In the genomic region with DNA sequence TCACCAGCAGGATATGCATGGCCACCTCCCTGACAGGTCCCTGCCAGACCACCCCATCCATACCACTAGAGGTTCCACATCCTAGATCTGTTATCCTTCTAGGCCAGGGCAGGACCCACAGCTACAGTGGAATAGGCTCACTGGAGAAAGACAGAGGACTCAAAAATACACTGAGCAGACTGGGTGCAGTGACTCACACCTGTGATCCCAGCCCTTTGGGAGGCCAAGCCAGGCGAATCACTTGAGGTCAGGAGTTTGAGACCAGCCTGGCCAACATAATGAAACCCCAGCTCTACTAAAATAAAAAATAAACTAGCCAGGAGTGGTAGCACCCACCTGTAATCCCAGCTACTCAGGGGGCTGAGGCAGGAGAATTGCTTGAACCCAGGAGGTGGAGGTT, we compare ENCODE assay signal across 1 cellular context.
TF ChIP-seq lines count a peak whose summit lies in the region.

No MANE protein-coding gene starts in this region.

TF ChIP-seq in A549, 52 proteins besides CTCF, POLR2A, EP300 and RAD21:
- no peak for TF ChIP-seq ESRRA (IDR thresholded peaks at IDR 0.05; ENCODE audit: borderline replicate concordance, low read length)
- TF ChIP-seq MAFK (IDR thresholded peaks at IDR 0.05; ENCODE audit: partially characterized antibody) = no peak
- no peak for TF ChIP-seq ZSCAN20 (CRISPR knock-in tag; IDR thresholded peaks at IDR 0.05)
- TF ChIP-seq HDAC2 (IDR thresholded peaks at IDR 0.05) = no peak
- no peak for TF ChIP-seq BHLHE40 (IDR thresholded peaks at IDR 0.05; ENCODE audit: low read depth, low read length)
- TF ChIP-seq PHF8 (IDR thresholded peaks at IDR 0.05; ENCODE audit: borderline replicate concordance, low read depth) = no peak
- TF ChIP-seq RFX5 (IDR thresholded peaks at IDR 0.05) = no peak
- TF ChIP-seq, protein P1, sequence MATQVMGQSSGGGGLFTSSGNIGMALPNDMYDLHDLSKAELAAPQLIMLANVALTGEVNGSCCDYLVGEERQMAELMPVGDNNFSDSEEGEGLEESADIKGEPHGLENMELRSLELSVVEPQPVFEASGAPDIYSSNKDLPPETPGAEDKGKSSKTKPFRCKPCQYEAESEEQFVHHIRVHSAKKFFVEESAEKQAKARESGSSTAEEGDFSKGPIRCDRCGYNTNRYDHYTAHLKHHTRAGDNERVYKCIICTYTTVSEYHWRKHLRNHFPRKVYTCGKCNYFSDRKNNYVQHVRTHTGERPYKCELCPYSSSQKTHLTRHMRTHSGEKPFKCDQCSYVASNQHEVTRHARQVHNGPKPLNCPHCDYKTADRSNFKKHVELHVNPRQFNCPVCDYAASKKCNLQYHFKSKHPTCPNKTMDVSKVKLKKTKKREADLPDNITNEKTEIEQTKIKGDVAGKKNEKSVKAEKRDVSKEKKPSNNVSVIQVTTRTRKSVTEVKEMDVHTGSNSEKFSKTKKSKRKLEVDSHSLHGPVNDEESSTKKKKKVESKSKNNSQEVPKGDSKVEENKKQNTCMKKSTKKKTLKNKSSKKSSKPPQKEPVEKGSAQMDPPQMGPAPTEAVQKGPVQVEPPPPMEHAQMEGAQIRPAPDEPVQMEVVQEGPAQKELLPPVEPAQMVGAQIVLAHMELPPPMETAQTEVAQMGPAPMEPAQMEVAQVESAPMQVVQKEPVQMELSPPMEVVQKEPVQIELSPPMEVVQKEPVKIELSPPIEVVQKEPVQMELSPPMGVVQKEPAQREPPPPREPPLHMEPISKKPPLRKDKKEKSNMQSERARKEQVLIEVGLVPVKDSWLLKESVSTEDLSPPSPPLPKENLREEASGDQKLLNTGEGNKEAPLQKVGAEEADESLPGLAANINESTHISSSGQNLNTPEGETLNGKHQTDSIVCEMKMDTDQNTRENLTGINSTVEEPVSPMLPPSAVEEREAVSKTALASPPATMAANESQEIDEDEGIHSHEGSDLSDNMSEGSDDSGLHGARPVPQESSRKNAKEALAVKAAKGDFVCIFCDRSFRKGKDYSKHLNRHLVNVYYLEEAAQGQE (IDR thresholded peaks at IDR 0.05) = no peak
- TF ChIP-seq NR3C1 (IDR thresholded peaks at IDR 0.05) = no peak
TF ChIP-seq in A549: peak in this region for 0.
